1 cellular context compared by ENCODE assay signal in genomic region chr12:53698948-53699672, GRCh38.
TF ChIP-seq lines count a peak whose summit lies in the region.

No MANE protein-coding gene starts in this region.

TF ChIP-seq in H1, 55 proteins besides CTCF, POLR2A, EP300 and RAD21:
- TF ChIP-seq TCF12 (IDR thresholded peaks at IDR 0.05; ENCODE audit: low read depth, low read length) (no peak), SIRT6 (IDR thresholded peaks at IDR 0.05; ENCODE audit: low read length) (no peak), KDM4A (IDR thresholded peaks at IDR 0.05; ENCODE audit: low read depth, low read length, severe bottlenecking) (no peak), BACH1 (IDR thresholded peaks at IDR 0.05; ENCODE audit: low read length) (no peak), HDAC6 (IDR thresholded peaks at IDR 0.05; ENCODE audit: low read depth, low read length) (no peak), TAF1 (IDR thresholded peaks at IDR 0.05; ENCODE audit: low read depth, low read length) (no peak), POLR2AphosphoS5 (IDR thresholded peaks at IDR 0.05; ENCODE audit: low read depth, low read length) (no peak), BCL11A (IDR thresholded peaks at IDR 0.05; ENCODE audit: low read depth in 2 of 2, low read length in 2 of 2) (no peak), BRCA1 (IDR thresholded peaks at IDR 0.05; ENCODE audit: low read depth, low read length) (no peak), HDAC2 (IDR thresholded peaks at IDR 0.05; ENCODE audit: borderline replicate concordance in 1 of 2, low read depth in 2 of 2, low read length in 2 of 2) (no peak), TEAD4 (IDR thresholded peaks at IDR 0.05; ENCODE audit: low read depth, low read length) (no peak), E2F6 (IDR thresholded peaks at IDR 0.05) (no peak), FOSL1 (IDR thresholded peaks at IDR 0.05; ENCODE audit: insufficient read depth, low read depth, low read length) (no peak), RBBP5 (IDR thresholded peaks at IDR 0.05; ENCODE audit: borderline replicate concordance, low read depth, low read length) (no peak), TBP (IDR thresholded peaks at IDR 0.05; ENCODE audit: low read depth, low read length) (no peak)
